ENCODE assay signal across 1 cellular context in the genomic region with DNA sequence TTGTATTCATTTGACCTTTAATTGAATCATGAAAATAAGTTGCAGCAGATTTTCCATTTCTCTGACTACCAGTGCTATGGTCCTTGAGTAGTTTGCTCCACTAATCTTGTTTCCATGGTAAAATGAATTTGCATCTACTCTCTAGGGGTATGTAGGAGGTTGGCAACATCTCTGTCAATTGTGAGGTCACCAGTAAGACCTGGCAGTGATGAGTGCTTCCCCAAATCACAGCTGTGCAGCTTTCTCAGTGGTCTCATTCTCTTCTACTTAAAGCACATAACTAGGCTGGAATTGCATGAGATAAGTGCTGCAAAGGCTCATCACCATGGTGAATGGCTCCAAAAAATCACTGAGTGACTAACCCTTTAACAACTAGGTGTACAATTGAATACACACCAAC.
TF ChIP-seq lines count a peak whose summit lies in the region.

No MANE protein-coding gene starts in this region.

TF ChIP-seq in GM23338, 12 proteins besides CTCF, POLR2A, EP300 and RAD21 (continued from another document):
- TF ChIP-seq, protein P1, sequence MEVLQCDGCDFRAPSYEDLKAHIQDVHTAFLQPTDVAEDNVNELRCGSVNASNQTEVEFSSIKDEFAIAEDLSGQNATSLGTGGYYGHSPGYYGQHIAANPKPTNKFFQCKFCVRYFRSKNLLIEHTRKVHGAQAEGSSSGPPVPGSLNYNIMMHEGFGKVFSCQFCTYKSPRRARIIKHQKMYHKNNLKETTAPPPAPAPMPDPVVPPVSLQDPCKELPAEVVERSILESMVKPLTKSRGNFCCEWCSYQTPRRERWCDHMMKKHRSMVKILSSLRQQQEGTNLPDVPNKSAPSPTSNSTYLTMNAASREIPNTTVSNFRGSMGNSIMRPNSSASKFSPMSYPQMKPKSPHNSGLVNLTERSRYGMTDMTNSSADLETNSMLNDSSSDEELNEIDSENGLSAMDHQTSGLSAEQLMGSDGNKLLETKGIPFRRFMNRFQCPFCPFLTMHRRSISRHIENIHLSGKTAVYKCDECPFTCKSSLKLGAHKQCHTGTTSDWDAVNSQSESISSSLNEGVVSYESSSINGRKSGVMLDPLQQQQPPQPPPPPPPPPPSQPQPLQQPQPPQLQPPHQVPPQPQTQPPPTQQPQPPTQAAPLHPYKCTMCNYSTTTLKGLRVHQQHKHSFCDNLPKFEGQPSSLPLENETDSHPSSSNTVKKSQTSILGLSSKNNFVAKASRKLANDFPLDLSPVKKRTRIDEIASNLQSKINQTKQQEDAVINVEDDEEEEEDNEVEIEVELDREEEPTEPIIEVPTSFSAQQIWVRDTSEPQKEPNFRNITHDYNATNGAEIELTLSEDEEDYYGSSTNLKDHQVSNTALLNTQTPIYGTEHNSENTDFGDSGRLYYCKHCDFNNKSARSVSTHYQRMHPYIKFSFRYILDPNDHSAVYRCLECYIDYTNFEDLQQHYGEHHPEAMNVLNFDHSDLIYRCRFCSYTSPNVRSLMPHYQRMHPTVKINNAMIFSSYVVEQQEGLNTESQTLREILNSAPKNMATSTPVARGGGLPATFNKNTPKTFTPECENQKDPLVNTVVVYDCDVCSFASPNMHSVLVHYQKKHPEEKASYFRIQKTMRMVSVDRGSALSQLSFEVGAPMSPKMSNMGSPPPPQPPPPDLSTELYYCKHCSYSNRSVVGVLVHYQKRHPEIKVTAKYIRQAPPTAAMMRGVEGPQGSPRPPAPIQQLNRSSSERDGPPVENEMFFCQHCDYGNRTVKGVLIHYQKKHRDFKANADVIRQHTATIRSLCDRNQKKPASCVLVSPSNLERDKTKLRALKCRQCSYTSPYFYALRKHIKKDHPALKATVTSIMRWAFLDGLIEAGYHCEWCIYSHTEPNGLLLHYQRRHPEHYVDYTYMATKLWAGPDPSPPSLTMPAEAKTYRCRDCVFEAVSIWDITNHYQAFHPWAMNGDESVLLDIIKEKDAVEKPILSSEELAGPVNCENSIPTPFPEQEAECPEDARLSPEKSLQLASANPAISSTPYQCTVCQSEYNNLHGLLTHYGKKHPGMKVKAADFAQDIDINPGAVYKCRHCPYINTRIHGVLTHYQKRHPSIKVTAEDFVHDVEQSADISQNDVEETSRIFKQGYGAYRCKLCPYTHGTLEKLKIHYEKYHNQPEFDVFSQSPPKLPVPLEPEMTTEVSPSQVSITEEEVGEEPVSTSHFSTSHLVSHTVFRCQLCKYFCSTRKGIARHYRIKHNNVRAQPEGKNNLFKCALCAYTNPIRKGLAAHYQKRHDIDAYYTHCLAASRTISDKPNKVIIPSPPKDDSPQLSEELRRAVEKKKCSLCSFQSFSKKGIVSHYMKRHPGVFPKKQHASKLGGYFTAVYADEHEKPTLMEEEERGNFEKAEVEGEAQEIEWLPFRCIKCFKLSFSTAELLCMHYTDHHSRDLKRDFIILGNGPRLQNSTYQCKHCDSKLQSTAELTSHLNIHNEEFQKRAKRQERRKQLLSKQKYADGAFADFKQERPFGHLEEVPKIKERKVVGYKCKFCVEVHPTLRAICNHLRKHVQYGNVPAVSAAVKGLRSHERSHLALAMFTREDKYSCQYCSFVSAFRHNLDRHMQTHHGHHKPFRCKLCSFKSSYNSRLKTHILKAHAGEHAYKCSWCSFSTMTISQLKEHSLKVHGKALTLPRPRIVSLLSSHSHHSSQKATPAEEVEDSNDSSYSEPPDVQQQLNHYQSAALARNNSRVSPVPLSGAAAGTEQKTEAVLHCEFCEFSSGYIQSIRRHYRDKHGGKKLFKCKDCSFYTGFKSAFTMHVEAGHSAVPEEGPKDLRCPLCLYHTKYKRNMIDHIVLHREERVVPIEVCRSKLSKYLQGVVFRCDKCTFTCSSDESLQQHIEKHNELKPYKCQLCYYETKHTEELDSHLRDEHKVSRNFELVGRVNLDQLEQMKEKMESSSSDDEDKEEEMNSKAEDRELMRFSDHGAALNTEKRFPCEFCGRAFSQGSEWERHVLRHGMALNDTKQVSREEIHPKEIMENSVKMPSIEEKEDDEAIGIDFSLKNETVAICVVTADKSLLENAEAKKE (CRISPR knock-in tag; IDR thresholded peaks at IDR 0.05): no peak
- TF ChIP-seq STAT1 (IDR thresholded peaks at IDR 0.05; ENCODE audit: unreplicated experiment) (no peak), EZH2 (IDR thresholded peaks at IDR 0.05; ENCODE audit: low read depth, unreplicated experiment) (no peak), ETS1 (IDR thresholded peaks at IDR 0.05) (no peak)
